11 cellular contexts compared by ENCODE assay signal in genomic region chr10:98339790-98340189, GRCh38.
DNase-seq lines count a peak whose midpoint lies in the region; ATAC-seq, FAIRE-seq and TF ChIP-seq lines count a peak whose summit lies in the region.
"Had no signal": no experiment of that assay in that cellular context is flagged by ENCODE, and none has a peak within 500 bp of the region (broad histone marks: within the 10 kb centered on the region; RNA-seq: fewer than 3 reads in every experiment).

No MANE protein-coding gene starts in this region.

- H3K4me3 Mint-ChIP-seq in activated T-helper 1 cell treated with anti-CD3 and anti-CD28 coated beads, Interleukin-12 subunit alpha, Interleukin-12 subunit beta, Interleukin-2, Interleukin-4 antibody, amounts not matched to agents 30 ng/mL and 10 ng/mL and 1 ng/mL, durations not matched to agents 14 hours and 24 hours and 36 hours = no peak overlapping the region
- H3K4me3 Mint-ChIP-seq: dendritic cell treated with granulocyte-macrophage colony-stimulating factor and Interleukin-4, amounts not matched to agents 40 ng/mL and 50 ng/mL, for 4 days had no signal

- H3K27me3 ChIP-seq in GM12878 (replicated peaks in 1 of 2; ENCODE audit: control insufficient read depth in 2 of 2, insufficient read depth in 2 of 2, low read length in 1 of 2) = no peaks in the 10 kb centered on the region

- peaks cover 12% of the 10 kb centered on the region for H3K4me1 Mint-ChIP-seq in activated T-helper 1 cell treated with anti-CD3 and anti-CD28 coated beads, Interleukin-12 subunit alpha, Interleukin-12 subunit beta, Interleukin-2, Interleukin-4 antibody, amounts not matched to agents 30 ng/mL and 10 ng/mL and 1 ng/mL, durations not matched to agents 14 hours and 24 hours and 36 hours (ENCODE audit: low read depth)

- no peaks in the 10 kb centered on the region; the same call in 2 of the 3 replicates for H3K9me3 ChIP-seq in GM12878 (replicated peaks; ENCODE audit: control insufficient read depth, insufficient read depth, low read length)

- no peaks in the 10 kb centered on the region for H3K36me3 ChIP-seq in GM12878 (ENCODE audit: control insufficient read depth in 2 of 2, insufficient read depth in 2 of 2, low read length in 1 of 2)

- H2AFZ ChIP-seq in GM12878 (ENCODE audit: control insufficient read depth, low read depth, low read length) = peak overlapping the region; percentile 48; the same call in 1 of the 2 replicates

- H3K27ac Mint-ChIP-seq in activated T-helper 1 cell treated with anti-CD3 and anti-CD28 coated beads, Interleukin-12 subunit alpha, Interleukin-12 subunit beta, Interleukin-2, Interleukin-4 antibody, amounts not matched to agents 30 ng/mL and 10 ng/mL and 1 ng/mL, durations not matched to agents 14 hours and 24 hours and 36 hours = no peak overlapping the region
- H3K27ac Mint-ChIP-seq: dendritic cell treated with granulocyte-macrophage colony-stimulating factor and Interleukin-4, amounts not matched to agents 40 ng/mL and 50 ng/mL, for 4 days had no signal

- no peaks in the 10 kb centered on the region for H3K36me3 Mint-ChIP-seq in activated T-helper 1 cell treated with anti-CD3 and anti-CD28 coated beads, Interleukin-12 subunit alpha, Interleukin-12 subunit beta, Interleukin-2, Interleukin-4 antibody, amounts not matched to agents 30 ng/mL and 10 ng/mL and 1 ng/mL, durations not matched to agents 14 hours and 24 hours and 36 hours (ENCODE audit: low read depth)

- RAD21 ChIA-PET in GM12878 (lab: Charles Lee; ENCODE audit: unreplicated experiment) = interaction anchor here (1.0 kb wide), 1 partner anchor 9 kb away, joined by 3 read pairs; no protein-coding TSS in a partner anchor

- DNase-seq in GM12878 (ENCODE audit: low read depth, low spot score) = peak; percentile 94
- no peak for DNase-seq in activated T-helper 1 cell treated with anti-CD3 and anti-CD28 coated beads, Interleukin-12 subunit alpha, Interleukin-12 subunit beta, Interleukin-2, Interleukin-4 antibody, amounts not matched to agents 30 ng/mL and 10 ng/mL and 1 ng/mL, durations not matched to agents 14 hours and 24 hours and 36 hours (ENCODE audit: low spot score)
- DNase-seq in C1 segment of cervical spinal cord (lab: John Stamatoyannopoulos, UW) = no peak
- DNase-seq in putamen (ENCODE audit: low spot score) = no peak
- no peak for DNase-seq in inferior parietal cortex (ENCODE audit: extremely low spot score)
- DNase-seq: NCI-H524; stimulated activated CD4-positive, alpha-beta T cell treated with anti-CD3 and anti-CD28 coated beads, Interleukin-15, amount 100 ng/mL, for 24 hours had no signal

- peak overlapping the region; percentile 42 for H3K9ac ChIP-seq in GM12878 (ENCODE audit: control insufficient read depth, insufficient read depth, low read length)

- SMC1A ChIA-PET in GM12878 (lab: Charles Lee; ENCODE audit: uncharacterized antibody, unreplicated experiment) = interaction anchor here (0.7 to 1.7 kb wide), 4 partner anchors 9 to 72 kb away, joined by 3 to 5 read pairs (median 4); no protein-coding TSS in a partner anchor

- WGBS in GM12878 (ENCODE audit: insufficient coverage, insufficient replicate concordance, low lambda C conversion rate, missing lambda C conversion rate) = 2% methylated on average over 5 of the region's 5 CpGs

- in situ Hi-C loops in GM12878 (cut with MboI) = no loop called here

- H4K20me1 ChIP-seq in GM12878 (ENCODE audit: control insufficient read depth, insufficient read depth) = no peaks in the 10 kb centered on the region

- no peaks in the 10 kb centered on the region for H3K9me3 Mint-ChIP-seq in activated T-helper 1 cell treated with anti-CD3 and anti-CD28 coated beads, Interleukin-12 subunit alpha, Interleukin-12 subunit beta, Interleukin-2, Interleukin-4 antibody, amounts not matched to agents 30 ng/mL and 10 ng/mL and 1 ng/mL, durations not matched to agents 14 hours and 24 hours and 36 hours
- H3K9me3 Mint-ChIP-seq: dendritic cell treated with granulocyte-macrophage colony-stimulating factor and Interleukin-4, amounts not matched to agents 40 ng/mL and 50 ng/mL, for 4 days had no signal

- BruUV-seq in GM12878 (replicated peaks; lab: Mats Ljungman, UMichigan) = no TSS peak

- H3K4me2 ChIP-seq in GM12878 (ENCODE audit: control insufficient read depth, insufficient read depth) = peak overlapping the region; percentile 90

- peak; percentile 88 for ATAC-seq in GM18502 (IDR thresholded peaks at IDR 0.05; ENCODE audit: poor library complexity, unreplicated experiment)
- ATAC-seq in GM19397 (IDR thresholded peaks at IDR 0.05; ENCODE audit: unreplicated experiment) = peak; percentile 84
- peak; percentile 89 for ATAC-seq in HG03066 (IDR thresholded peaks at IDR 0.05; ENCODE audit: low read depth, unreplicated experiment)
- peak; percentile 91 for ATAC-seq in GM12878

- H3K79me2 ChIP-seq in GM12878 (ENCODE audit: control insufficient read depth, insufficient read depth, low read length) = no peaks in the 10 kb centered on the region

- H3K4me1 ChIP-seq in GM12878 (ENCODE audit: control insufficient read depth, insufficient read depth, low read length) = peaks cover 21% of the 10 kb centered on the region

- H3K27me3 Mint-ChIP-seq in activated T-helper 1 cell treated with anti-CD3 and anti-CD28 coated beads, Interleukin-12 subunit alpha, Interleukin-12 subunit beta, Interleukin-2, Interleukin-4 antibody, amounts not matched to agents 30 ng/mL and 10 ng/mL and 1 ng/mL, durations not matched to agents 14 hours and 24 hours and 36 hours (ENCODE audit: insufficient read depth) = peaks cover 2% of the 10 kb centered on the region

- TF ChIP-seq RAD21 in GM12878 (IDR thresholded peaks at IDR 0.05; ENCODE audit: insufficient read depth, low read depth, low read length) = no peak

- peak overlapping the region; percentile 22; the same call in 1 of the 2 replicates for H3K27ac ChIP-seq in GM12878 (ENCODE audit: control insufficient read depth, insufficient read depth)

- peak overlapping the region; percentile 40; the same call in 1 of the 2 replicates for H3K4me3 ChIP-seq in GM12878

- CTCF ChIA-PET in GM12878 (lab: Yijun Ruan, JAX) = interaction anchor here (1.5 to 2.2 kb wide), 3 partner anchors 8 to 171 kb away, joined by 4 to 14 read pairs (median 5); no protein-coding TSS in a partner anchor

- peak; percentile 87 for FAIRE-seq in GM12878 (lab: Jason Lieb, UNC)

- POLR2A ChIA-PET in GM12878 (lab: Charles Lee) = interaction anchor here (0.9 to 1.1 kb wide), 2 partner anchors 9 to 18 kb away, joined by 3 to 4 read pairs; no protein-coding TSS in a partner anchor

- no peak for TF ChIP-seq POLR2A in GM12878 (IDR thresholded peaks at IDR 0.05; ENCODE audit: low read depth, low read length)

- TF ChIP-seq EP300 in GM12878 (IDR thresholded peaks at IDR 0.05; ENCODE audit: borderline replicate concordance in 1 of 2, control insufficient read depth in 1 of 2, low read depth in 2 of 2, low read length in 2 of 2) = peak in 1 of 2 experiments; percentile 43; a peak in 1 of 4 replicates

- no peak for TF ChIP-seq CTCF in GM12878 (IDR thresholded peaks at IDR 0.05 in 2 of 3, conservative IDR thresholded peaks at IDR 0.05 in 1 of 3; ENCODE audit: control insufficient read depth in 2 of 3, extremely low read depth in 1 of 3, insufficient read depth in 1 of 3, low read depth in 3 of 3, low read length in 3 of 3)

- intact Hi-C loops in GM12878 (cut with micrococcal nuclease; ENCODE audit: unreplicated experiment) = no loop called here
- intact Hi-C loops in activated T-helper 1 cell treated with anti-CD3 and anti-CD28 coated beads, Interleukin-12 subunit alpha, Interleukin-12 subunit beta, Interleukin-2, Interleukin-4 antibody, amounts not matched to agents 30 ng/mL and 10 ng/mL and 1 ng/mL, durations not matched to agents 14 hours and 24 hours and 36 hours (cut with micrococcal nuclease) = no loop called here

TF ChIP-seq in GM12878, 131 proteins besides CTCF, POLR2A, EP300 and RAD21 (continues in another document):
- no peak for TF ChIP-seq NFXL1 (IDR thresholded peaks at IDR 0.05; ENCODE audit: borderline replicate concordance)
- 0 out of 2 replicates have a peak, but pooled peaks have one; percentile 52 for TF ChIP-seq TCF3 (IDR thresholded peaks at IDR 0.05; ENCODE audit: borderline replicate concordance, insufficient read depth, low read depth, low read length)
- 0 out of 4 replicates have a peak, but pooled peaks of 1 of the 2 experiments have one; percentile 67 for TF ChIP-seq CEBPB (IDR thresholded peaks at IDR 0.05; ENCODE audit: borderline replicate concordance in 1 of 2, low read depth in 2 of 2, low read length in 2 of 2)
- TF ChIP-seq BCL11A (IDR thresholded peaks at IDR 0.05; ENCODE audit: low read depth, low read length) = no peak
- peak; percentile 80 for TF ChIP-seq FOXM1 (IDR thresholded peaks at IDR 0.05; ENCODE audit: low read depth, low read length)
- peak; percentile 19 for TF ChIP-seq BCL3 (IDR thresholded peaks at IDR 0.05; ENCODE audit: borderline replicate concordance, insufficient read depth, low read depth, low read length, poor library complexity, severe bottlenecking)
- TF ChIP-seq MTA3 (IDR thresholded peaks at IDR 0.05; ENCODE audit: borderline replicate concordance, low read length) = peak; percentile 77; the same call in 1 of the 2 replicates
- 0 out of 2 replicates have a peak, but pooled peaks have one; percentile 26 for TF ChIP-seq ZBED1 (IDR thresholded peaks at IDR 0.05; ENCODE audit: borderline replicate concordance)
- peak; percentile 83 for TF ChIP-seq EED (IDR thresholded peaks at IDR 0.05; ENCODE audit: low read depth)
- TF ChIP-seq IKZF2 (IDR thresholded peaks at IDR 0.05) = peak; percentile 56 to 57; a peak in 3 of 4 replicates
